In genomic region chr5:62334082-62334481, GRCh38 we compare ENCODE assay signal across 23 cellular contexts. TPM values are rescaled to one million over a fixed set of nuclear protein-coding genes. Genes with fewer than 3 reads are reported as not detected.
DNase-seq lines count a peak whose midpoint lies in the region; ATAC-seq and TF ChIP-seq lines count a peak whose summit lies in the region.
"Had no signal": no experiment of that assay in that cellular context is flagged by ENCODE, and none has a peak within 500 bp of the region (broad histone marks: within the 10 kb centered on the region; RNA-seq: fewer than 3 reads in every experiment).

No MANE protein-coding gene starts in this region.

- POLR2A ChIA-PET in CD8-positive, alpha-beta memory T cell (lab: Charles Lee), result no interaction called here

- H3K27me3 Mint-ChIP-seq in T-helper 2 cell treated with Interferon-gamma antibody and Interleukin-4, amounts not matched to agents 5 μg/mL and 100 μg/mL, for 36 hours (ENCODE audit: low read depth), result no peaks in the 10 kb centered on the region
- H3K27me3 Mint-ChIP-seq in CD8-positive, alpha-beta memory T cell, result no peaks in the 10 kb centered on the region
- H3K27me3 Mint-ChIP-seq in neural progenitor cell (ENCODE audit: insufficient read depth, low read depth) (no peaks in the 10 kb centered on the region), Calu3 (ENCODE audit: unreplicated experiment) (no peaks in the 10 kb centered on the region)
- H3K27me3 Mint-ChIP-seq: activated naive CD8-positive, alpha-beta T cell treated with anti-CD3 and anti-CD28 coated beads, Interleukin-2, amount 10 ng/mL, durations not matched to agents 7 days and 5 days had no signal

- ATAC-seq in HG03432 (IDR thresholded peaks at IDR 0.05; ENCODE audit: unreplicated experiment), result no peak
- ATAC-seq: left lung had no signal

- no peak for DNase-seq in T-helper 2 cell treated with Interferon-gamma antibody and Interleukin-4, amounts not matched to agents 5 μg/mL and 100 μg/mL, for 36 hours (ENCODE audit: low spot score)
- DNase-seq in T-helper 2 cell, result no peak
- no peak for DNase-seq in CD8-positive, alpha-beta memory T cell
- DNase-seq in neural progenitor cell (ENCODE audit: low spot score), result no peak
- no peak for DNase-seq in Calu3
- DNase-seq in NCI-H1417 (lab: John Stamatoyannopoulos, UW), result no peak
- DNase-seq: 8988T; activated CD4-positive, CD25-positive, alpha-beta regulatory T cell; activated naive CD8-positive, alpha-beta T cell treated with anti-CD3 and anti-CD28 coated beads, Interleukin-2, amount 10 ng/mL, durations not matched to agents 7 days and 5 days; brain microvascular endothelial cell; cortex of kidney; GM23248; heart left ventricle; MG63; NCI-H1436; NCI-H524; stimulated activated CD4-positive, alpha-beta T cell treated with anti-CD3 and anti-CD28 coated beads, Interleukin-1b, Interleukin-23, amount 100 ng/mL, for 48 hours; stomach; upper lobe of left lung had no signal

- H3K9ac ChIP-seq in neural progenitor cell, result no peak overlapping the region
- H3K9ac ChIP-seq: GM23248 had no signal

- H2AFZ ChIP-seq in neural progenitor cell (replicated peaks), result no peak overlapping the region
- H2AFZ ChIP-seq: GM23248 had no signal

- H3K4me1 ChIP-seq in CD8-positive, alpha-beta memory T cell (ENCODE audit: insufficient read depth, low read length), result peaks cover 24% of the 10 kb centered on the region
- H3K4me1 ChIP-seq in neural progenitor cell, result no peaks in the 10 kb centered on the region
- H3K4me1 ChIP-seq: prostate gland had no signal

- no peaks in the 10 kb centered on the region for H3K27me3 ChIP-seq in CD8-positive, alpha-beta memory T cell (ENCODE audit: insufficient read depth, low read length, poor library complexity, severe bottlenecking)
- no peaks in the 10 kb centered on the region for H3K27me3 ChIP-seq in neural progenitor cell
- H3K27me3 ChIP-seq: brain microvascular endothelial cell, heart left ventricle, left lung, MG63, stomach, upper lobe of left lung had no signal

- peaks cover 55% of the 10 kb centered on the region for H4K20me1 ChIP-seq in neural progenitor cell (ENCODE audit: low read depth)

- CTCF ChIA-PET in CD8-positive, alpha-beta memory T cell (lab: Charles Lee), result interaction anchor here (1.0 to 1.6 kb wide), 3 partner anchors 42 to 109 kb away, joined by 3 to 4 read pairs (median 3); no protein-coding TSS in a partner anchor
- CTCF ChIA-PET in Calu3 (lab: Charles Lee), result no interaction called here

- no TSS peak for BruUV-seq in Calu3 (replicated peaks; lab: Mats Ljungman, UMichigan)

- peaks cover 51% of the 10 kb centered on the region for H3K4me1 Mint-ChIP-seq in T-helper 2 cell treated with Interferon-gamma antibody and Interleukin-4, amounts not matched to agents 5 μg/mL and 100 μg/mL, for 36 hours (ENCODE audit: low read depth)
- H3K4me1 Mint-ChIP-seq in CD8-positive, alpha-beta memory T cell, result peaks cover 68 to 85% (median 84%) of the 10 kb centered on the region in 3 donors
- no peaks in the 10 kb centered on the region for H3K4me1 Mint-ChIP-seq in neural progenitor cell
- H3K4me1 Mint-ChIP-seq in Calu3 (ENCODE audit: low read depth, unreplicated experiment), result peaks cover 26% of the 10 kb centered on the region

- no peak overlapping the region for H3K27ac ChIP-seq in CD8-positive, alpha-beta memory T cell (ENCODE audit: low read depth, low read length)
- peak overlapping the region; percentile 8 for H3K27ac ChIP-seq in angular gyrus (ENCODE audit: low read depth, low read length)
- no peak overlapping the region for H3K27ac ChIP-seq in neural progenitor cell
- H3K27ac ChIP-seq: brain microvascular endothelial cell, GM23248, heart left ventricle, left lung, prostate gland, stomach, upper lobe of left lung had no signal

- no peaks in the 10 kb centered on the region for H3K9me3 ChIP-seq in CD8-positive, alpha-beta memory T cell (ENCODE audit: low read length)
- no peaks in the 10 kb centered on the region for H3K9me3 ChIP-seq in neural progenitor cell (ENCODE audit: low read depth)
- H3K9me3 ChIP-seq: heart left ventricle, left lung, MG63, prostate gland, stomach, upper lobe of left lung had no signal

- intact Hi-C loops in Calu3 (cut with micrococcal nuclease; ENCODE audit: unreplicated experiment), result no loop called here

- no peaks in the 10 kb centered on the region for H3K9me3 Mint-ChIP-seq in T-helper 2 cell treated with Interferon-gamma antibody and Interleukin-4, amounts not matched to agents 5 μg/mL and 100 μg/mL, for 36 hours
- no peaks in the 10 kb centered on the region for H3K9me3 Mint-ChIP-seq in CD8-positive, alpha-beta memory T cell
- H3K9me3 Mint-ChIP-seq in neural progenitor cell (peaks cover 4% of the 10 kb centered on the region), Calu3 (ENCODE audit: low read depth, unreplicated experiment) (no peaks in the 10 kb centered on the region)
- H3K9me3 Mint-ChIP-seq: activated naive CD8-positive, alpha-beta T cell treated with anti-CD3 and anti-CD28 coated beads, Interleukin-2, amount 10 ng/mL, durations not matched to agents 7 days and 5 days had no signal

- no peak for TF ChIP-seq CTCF in neural progenitor cell (IDR thresholded peaks at IDR 0.05)
- TF ChIP-seq CTCF in Calu3 (IDR thresholded peaks at IDR 0.05; ENCODE audit: unreplicated experiment), result no peak

- no peak overlapping the region for H3K4me3 ChIP-seq in CD8-positive, alpha-beta memory T cell (ENCODE audit: low read length)
- no peak overlapping the region for H3K4me3 ChIP-seq in neural progenitor cell
- H3K4me3 ChIP-seq: GM23248, heart left ventricle, left lung, MG63, prostate gland, stomach, upper lobe of left lung had no signal

- no peak overlapping the region for H3K4me2 ChIP-seq in neural progenitor cell

- H3K79me2 ChIP-seq in neural progenitor cell (ENCODE audit: low read depth), result peaks cover 98% of the 10 kb centered on the region

- H3K36me3 Mint-ChIP-seq in T-helper 2 cell treated with Interferon-gamma antibody and Interleukin-4, amounts not matched to agents 5 μg/mL and 100 μg/mL, for 36 hours (ENCODE audit: low read depth), result peaks cover 23% of the 10 kb centered on the region
- H3K36me3 Mint-ChIP-seq in CD8-positive, alpha-beta memory T cell, result peaks cover 2 to 25% (median 4%) of the 10 kb centered on the region in 3 donors
- H3K36me3 Mint-ChIP-seq in neural progenitor cell (peaks cover 24% of the 10 kb centered on the region), Calu3 (ENCODE audit: insufficient read depth, unreplicated experiment) (peaks cover 21% of the 10 kb centered on the region)

- peak overlapping the region; percentile 76 for H3K27ac Mint-ChIP-seq in T-helper 2 cell treated with Interferon-gamma antibody and Interleukin-4, amounts not matched to agents 5 μg/mL and 100 μg/mL, for 36 hours
- H3K27ac Mint-ChIP-seq in CD8-positive, alpha-beta memory T cell, result peak overlapping the region; percentile 60 to 94 (median 80)
- peak overlapping the region; percentile 46 for H3K27ac Mint-ChIP-seq in neural progenitor cell
- H3K27ac Mint-ChIP-seq in Calu3 (ENCODE audit: unreplicated experiment), result no peak overlapping the region
- H3K27ac Mint-ChIP-seq: activated naive CD8-positive, alpha-beta T cell treated with anti-CD3 and anti-CD28 coated beads, Interleukin-2, amount 10 ng/mL, durations not matched to agents 7 days and 5 days had no signal

- no peak overlapping the region for H3K4me3 Mint-ChIP-seq in T-helper 2 cell treated with Interferon-gamma antibody and Interleukin-4, amounts not matched to agents 5 μg/mL and 100 μg/mL, for 36 hours
- H3K4me3 Mint-ChIP-seq in CD8-positive, alpha-beta memory T cell, result peak overlapping the region in 3 of 7 donors; percentile 19 to 42 (median 34)
- H3K4me3 Mint-ChIP-seq in neural progenitor cell (no peak overlapping the region), Calu3 (ENCODE audit: low read depth, unreplicated experiment) (no peak overlapping the region)
- H3K4me3 Mint-ChIP-seq: activated naive CD8-positive, alpha-beta T cell treated with anti-CD3 and anti-CD28 coated beads, Interleukin-2, amount 10 ng/mL, durations not matched to agents 7 days and 5 days had no signal

- H3F3A ChIP-seq in neural progenitor cell (ENCODE audit: low read depth), result no peaks in the 10 kb centered on the region

- H3K36me3 ChIP-seq in CD8-positive, alpha-beta memory T cell (ENCODE audit: insufficient read depth, low read length), result peaks cover 21% of the 10 kb centered on the region
- no peaks in the 10 kb centered on the region for H3K36me3 ChIP-seq in neural progenitor cell
- H3K36me3 ChIP-seq: brain microvascular endothelial cell, MG63, prostate gland had no signal

RNA-seq across cellular contexts. Expression of gene KIF2A, which starts 28.1 kb away (rescaled TPM):
- 100 to 1,000 TPM; 252 to 253 TPM for total RNA-seq in CD8-positive, alpha-beta memory T cell
- polyA plus RNA-seq in CD8-positive, alpha-beta memory T cell, result 185 TPM
- total RNA-seq in neural progenitor cell (ENCODE audit: low replicate concordance) (78.8 and 114 TPM in 2 replicates), Calu3 (2022) (76.9 and 81.4 TPM in 2 replicates)
